2 cellular contexts compared by ENCODE assay signal in the genomic region with DNA sequence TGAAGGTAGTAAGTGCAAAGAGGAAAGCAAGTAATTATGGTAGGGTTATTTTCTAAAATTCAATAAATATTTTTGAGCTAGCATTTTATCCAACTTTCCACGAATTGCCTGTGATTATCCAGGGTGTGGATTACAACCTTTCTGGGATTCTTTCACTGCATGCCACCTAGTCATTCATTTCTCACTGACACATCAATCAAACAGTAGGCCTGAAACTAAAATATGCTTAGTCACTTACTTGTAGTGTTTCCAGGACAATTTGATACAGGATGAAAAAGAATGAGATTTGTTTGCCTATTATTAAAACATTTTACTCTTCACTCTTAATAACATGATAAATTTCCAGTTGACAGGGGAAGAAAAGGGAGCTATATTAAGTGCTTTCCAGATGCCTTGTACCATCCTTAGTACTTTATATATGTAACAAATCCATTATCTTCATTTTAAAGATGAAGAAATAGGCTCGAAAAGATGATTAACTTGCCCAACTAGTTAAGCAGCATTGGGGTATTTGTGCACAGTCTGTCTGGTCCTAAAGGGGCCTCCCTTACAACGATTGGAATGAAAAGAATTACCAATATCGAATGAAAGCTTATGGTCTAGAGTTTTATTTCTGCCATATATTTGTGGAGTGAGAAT.
TF ChIP-seq lines count a peak whose summit lies in the region.

No MANE protein-coding gene starts in this region.

TF ChIP-seq in GM23338, 12 proteins besides CTCF, POLR2A, EP300 and RAD21 (continues in another document):
- no peak for TF ChIP-seq EZH2 (IDR thresholded peaks at IDR 0.05; ENCODE audit: low read depth, unreplicated experiment)
- TF ChIP-seq, protein P1, sequence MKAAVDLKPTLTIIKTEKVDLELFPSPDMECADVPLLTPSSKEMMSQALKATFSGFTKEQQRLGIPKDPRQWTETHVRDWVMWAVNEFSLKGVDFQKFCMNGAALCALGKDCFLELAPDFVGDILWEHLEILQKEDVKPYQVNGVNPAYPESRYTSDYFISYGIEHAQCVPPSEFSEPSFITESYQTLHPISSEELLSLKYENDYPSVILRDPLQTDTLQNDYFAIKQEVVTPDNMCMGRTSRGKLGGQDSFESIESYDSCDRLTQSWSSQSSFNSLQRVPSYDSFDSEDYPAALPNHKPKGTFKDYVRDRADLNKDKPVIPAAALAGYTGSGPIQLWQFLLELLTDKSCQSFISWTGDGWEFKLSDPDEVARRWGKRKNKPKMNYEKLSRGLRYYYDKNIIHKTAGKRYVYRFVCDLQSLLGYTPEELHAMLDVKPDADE (IDR thresholded peaks at IDR 0.05), result no peak
- no peak for TF ChIP-seq ZNF114 (CRISPR knock-in tag; IDR thresholded peaks at IDR 0.05)
- TF ChIP-seq, protein P2, sequence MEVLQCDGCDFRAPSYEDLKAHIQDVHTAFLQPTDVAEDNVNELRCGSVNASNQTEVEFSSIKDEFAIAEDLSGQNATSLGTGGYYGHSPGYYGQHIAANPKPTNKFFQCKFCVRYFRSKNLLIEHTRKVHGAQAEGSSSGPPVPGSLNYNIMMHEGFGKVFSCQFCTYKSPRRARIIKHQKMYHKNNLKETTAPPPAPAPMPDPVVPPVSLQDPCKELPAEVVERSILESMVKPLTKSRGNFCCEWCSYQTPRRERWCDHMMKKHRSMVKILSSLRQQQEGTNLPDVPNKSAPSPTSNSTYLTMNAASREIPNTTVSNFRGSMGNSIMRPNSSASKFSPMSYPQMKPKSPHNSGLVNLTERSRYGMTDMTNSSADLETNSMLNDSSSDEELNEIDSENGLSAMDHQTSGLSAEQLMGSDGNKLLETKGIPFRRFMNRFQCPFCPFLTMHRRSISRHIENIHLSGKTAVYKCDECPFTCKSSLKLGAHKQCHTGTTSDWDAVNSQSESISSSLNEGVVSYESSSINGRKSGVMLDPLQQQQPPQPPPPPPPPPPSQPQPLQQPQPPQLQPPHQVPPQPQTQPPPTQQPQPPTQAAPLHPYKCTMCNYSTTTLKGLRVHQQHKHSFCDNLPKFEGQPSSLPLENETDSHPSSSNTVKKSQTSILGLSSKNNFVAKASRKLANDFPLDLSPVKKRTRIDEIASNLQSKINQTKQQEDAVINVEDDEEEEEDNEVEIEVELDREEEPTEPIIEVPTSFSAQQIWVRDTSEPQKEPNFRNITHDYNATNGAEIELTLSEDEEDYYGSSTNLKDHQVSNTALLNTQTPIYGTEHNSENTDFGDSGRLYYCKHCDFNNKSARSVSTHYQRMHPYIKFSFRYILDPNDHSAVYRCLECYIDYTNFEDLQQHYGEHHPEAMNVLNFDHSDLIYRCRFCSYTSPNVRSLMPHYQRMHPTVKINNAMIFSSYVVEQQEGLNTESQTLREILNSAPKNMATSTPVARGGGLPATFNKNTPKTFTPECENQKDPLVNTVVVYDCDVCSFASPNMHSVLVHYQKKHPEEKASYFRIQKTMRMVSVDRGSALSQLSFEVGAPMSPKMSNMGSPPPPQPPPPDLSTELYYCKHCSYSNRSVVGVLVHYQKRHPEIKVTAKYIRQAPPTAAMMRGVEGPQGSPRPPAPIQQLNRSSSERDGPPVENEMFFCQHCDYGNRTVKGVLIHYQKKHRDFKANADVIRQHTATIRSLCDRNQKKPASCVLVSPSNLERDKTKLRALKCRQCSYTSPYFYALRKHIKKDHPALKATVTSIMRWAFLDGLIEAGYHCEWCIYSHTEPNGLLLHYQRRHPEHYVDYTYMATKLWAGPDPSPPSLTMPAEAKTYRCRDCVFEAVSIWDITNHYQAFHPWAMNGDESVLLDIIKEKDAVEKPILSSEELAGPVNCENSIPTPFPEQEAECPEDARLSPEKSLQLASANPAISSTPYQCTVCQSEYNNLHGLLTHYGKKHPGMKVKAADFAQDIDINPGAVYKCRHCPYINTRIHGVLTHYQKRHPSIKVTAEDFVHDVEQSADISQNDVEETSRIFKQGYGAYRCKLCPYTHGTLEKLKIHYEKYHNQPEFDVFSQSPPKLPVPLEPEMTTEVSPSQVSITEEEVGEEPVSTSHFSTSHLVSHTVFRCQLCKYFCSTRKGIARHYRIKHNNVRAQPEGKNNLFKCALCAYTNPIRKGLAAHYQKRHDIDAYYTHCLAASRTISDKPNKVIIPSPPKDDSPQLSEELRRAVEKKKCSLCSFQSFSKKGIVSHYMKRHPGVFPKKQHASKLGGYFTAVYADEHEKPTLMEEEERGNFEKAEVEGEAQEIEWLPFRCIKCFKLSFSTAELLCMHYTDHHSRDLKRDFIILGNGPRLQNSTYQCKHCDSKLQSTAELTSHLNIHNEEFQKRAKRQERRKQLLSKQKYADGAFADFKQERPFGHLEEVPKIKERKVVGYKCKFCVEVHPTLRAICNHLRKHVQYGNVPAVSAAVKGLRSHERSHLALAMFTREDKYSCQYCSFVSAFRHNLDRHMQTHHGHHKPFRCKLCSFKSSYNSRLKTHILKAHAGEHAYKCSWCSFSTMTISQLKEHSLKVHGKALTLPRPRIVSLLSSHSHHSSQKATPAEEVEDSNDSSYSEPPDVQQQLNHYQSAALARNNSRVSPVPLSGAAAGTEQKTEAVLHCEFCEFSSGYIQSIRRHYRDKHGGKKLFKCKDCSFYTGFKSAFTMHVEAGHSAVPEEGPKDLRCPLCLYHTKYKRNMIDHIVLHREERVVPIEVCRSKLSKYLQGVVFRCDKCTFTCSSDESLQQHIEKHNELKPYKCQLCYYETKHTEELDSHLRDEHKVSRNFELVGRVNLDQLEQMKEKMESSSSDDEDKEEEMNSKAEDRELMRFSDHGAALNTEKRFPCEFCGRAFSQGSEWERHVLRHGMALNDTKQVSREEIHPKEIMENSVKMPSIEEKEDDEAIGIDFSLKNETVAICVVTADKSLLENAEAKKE (CRISPR knock-in tag; IDR thresholded peaks at IDR 0.05), result no peak
- no peak for TF ChIP-seq JUNB (IDR thresholded peaks at IDR 0.05; ENCODE audit: unreplicated experiment)
- TF ChIP-seq ZNF331 (CRISPR knock-in tag; IDR thresholded peaks at IDR 0.05; ENCODE audit: low read depth), result no peak
- no peak for TF ChIP-seq POLR2AphosphoS5 (IDR thresholded peaks at IDR 0.05; ENCODE audit: low read depth)
- no peak for TF ChIP-seq STAT1 (IDR thresholded peaks at IDR 0.05; ENCODE audit: unreplicated experiment)
- no peak for TF ChIP-seq EZH2phosphoT487 (IDR thresholded peaks at IDR 0.05; ENCODE audit: unreplicated experiment)
- no peak for TF ChIP-seq NANOG (IDR thresholded peaks at IDR 0.05; ENCODE audit: borderline replicate concordance)

TF ChIP-seq in K562, 482 proteins besides CTCF, POLR2A, EP300 and RAD21:
- TF ChIP-seq BRD4 (IDR thresholded peaks at IDR 0.05) (no peak), NFE2 (IDR thresholded peaks at IDR 0.05; ENCODE audit: low read depth) (0 out of 2 replicates have a peak, but pooled peaks have one; percentile 11), MAFG (tag; conservative IDR thresholded peaks at IDR 0.05) (0 out of 2 replicates have a peak, but pooled peaks have one; percentile 37)
- TF ChIP-seq, protein P3, sequence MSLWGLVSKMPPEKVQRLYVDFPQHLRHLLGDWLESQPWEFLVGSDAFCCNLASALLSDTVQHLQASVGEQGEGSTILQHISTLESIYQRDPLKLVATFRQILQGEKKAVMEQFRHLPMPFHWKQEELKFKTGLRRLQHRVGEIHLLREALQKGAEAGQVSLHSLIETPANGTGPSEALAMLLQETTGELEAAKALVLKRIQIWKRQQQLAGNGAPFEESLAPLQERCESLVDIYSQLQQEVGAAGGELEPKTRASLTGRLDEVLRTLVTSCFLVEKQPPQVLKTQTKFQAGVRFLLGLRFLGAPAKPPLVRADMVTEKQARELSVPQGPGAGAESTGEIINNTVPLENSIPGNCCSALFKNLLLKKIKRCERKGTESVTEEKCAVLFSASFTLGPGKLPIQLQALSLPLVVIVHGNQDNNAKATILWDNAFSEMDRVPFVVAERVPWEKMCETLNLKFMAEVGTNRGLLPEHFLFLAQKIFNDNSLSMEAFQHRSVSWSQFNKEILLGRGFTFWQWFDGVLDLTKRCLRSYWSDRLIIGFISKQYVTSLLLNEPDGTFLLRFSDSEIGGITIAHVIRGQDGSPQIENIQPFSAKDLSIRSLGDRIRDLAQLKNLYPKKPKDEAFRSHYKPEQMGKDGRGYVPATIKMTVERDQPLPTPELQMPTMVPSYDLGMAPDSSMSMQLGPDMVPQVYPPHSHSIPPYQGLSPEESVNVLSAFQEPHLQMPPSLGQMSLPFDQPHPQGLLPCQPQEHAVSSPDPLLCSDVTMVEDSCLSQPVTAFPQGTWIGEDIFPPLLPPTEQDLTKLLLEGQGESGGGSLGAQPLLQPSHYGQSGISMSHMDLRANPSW (CRISPR knock-in tag; IDR thresholded peaks at IDR 0.05), result no peak
